8 cellular contexts compared by ENCODE assay signal in genomic region chr16:56356276-56357241, GRCh38.
DNase-seq lines count a peak whose midpoint lies in the region; ATAC-seq and TF ChIP-seq lines count a peak whose summit lies in the region.

No MANE protein-coding gene starts in this region.

- H3K9me3 ChIP-seq in SJCRH30 (replicated peaks) (no peaks in the 10 kb centered on the region), thoracic aorta (no peaks in the 10 kb centered on the region)

- ATAC-seq in GM19467 (IDR thresholded peaks at IDR 0.05; ENCODE audit: unreplicated experiment) (peak; percentile 82), thoracic aorta (ENCODE audit: insufficient number of reproducible peaks, low FRiP score, low read depth) (peak; percentile 64)
- ATAC-seq in activated naive CD4-positive, alpha-beta T cell treated with anti-CD3 and anti-CD28 coated beads, Interleukin-2, amount 50 U/mL, for 72 hours: peak; percentile 84 to 89

- H3K27me3 ChIP-seq in SJCRH30 (no peaks in the 10 kb centered on the region), thoracic aorta (replicated peaks; ENCODE audit: insufficient read depth) (no peaks in the 10 kb centered on the region)

- peak overlapping the region; percentile 98 to 100 for H3K27ac Mint-ChIP-seq in activated naive CD4-positive, alpha-beta T cell treated with anti-CD3 and anti-CD28 coated beads, Interleukin-2, amount 50 U/mL, for 72 hours

- peak; percentile 20 for DNase-seq in CMK (ENCODE audit: low read depth)
- DNase-seq in HK-2 (ENCODE audit: unreplicated experiment): peak; percentile 89
- DNase-seq in SJCRH30: peak; percentile 89 to 93
- DNase-seq in activated naive CD4-positive, alpha-beta T cell treated with anti-CD3 and anti-CD28 coated beads, Interleukin-2, amount 50 U/mL, for 72 hours (ENCODE audit: low spot score in 2 of 2): peak; percentile 57 to 68
- DNase-seq in glomerular visceral epithelial cell (ENCODE audit: extremely low spot score): peak; percentile 85
- DNase-seq in nucleus accumbens (lab: John Stamatoyannopoulos, UW): peak in 45 of 56 donors; percentile 25 to 82 (median 54)
- no peak for DNase-seq in thoracic aorta (ENCODE audit: low spot score)

- H3K36me3 Mint-ChIP-seq in activated naive CD4-positive, alpha-beta T cell treated with anti-CD3 and anti-CD28 coated beads, Interleukin-2, amount 50 U/mL, for 72 hours: peaks cover 0 to 4% of the 10 kb centered on the region in 2 donors

- H3K9me3 Mint-ChIP-seq in activated naive CD4-positive, alpha-beta T cell treated with anti-CD3 and anti-CD28 coated beads, Interleukin-2, amount 50 U/mL, for 72 hours: no peaks in the 10 kb centered on the region

- H3K4me1 ChIP-seq in SJCRH30 (peaks cover 3% of the 10 kb centered on the region; the same call in 1 of the 2 replicates), thoracic aorta (ENCODE audit: control insufficient read depth in 1 of 2, low read depth in 2 of 2) (peaks cover 0 to 11% of the 10 kb centered on the region in 2 donors)

- TF ChIP-seq CTCF in thoracic aorta (IDR thresholded peaks at IDR 0.05): peak; percentile 82

- peak overlapping the region; percentile 59 for H3K27ac ChIP-seq in SJCRH30
- peak overlapping the region; percentile 84 to 86 for H3K27ac ChIP-seq in thoracic aorta

- H3K36me3 ChIP-seq in SJCRH30: no peaks in the 10 kb centered on the region
- no peaks in the 10 kb centered on the region for H3K36me3 ChIP-seq in thoracic aorta

- peak overlapping the region; percentile 58 for H3K4me3 ChIP-seq in SJCRH30
- H3K4me3 ChIP-seq in thoracic aorta: peak overlapping the region; percentile 72
